ENCODE assay signal across 16 cellular contexts in genomic region chr10:29559996-29560395, GRCh38.
DNase-seq lines count a peak whose midpoint lies in the region; TF ChIP-seq lines count a peak whose summit lies in the region.
"Had no signal": no experiment of that assay in that cellular context is flagged by ENCODE, and none has a peak within 500 bp of the region (broad histone marks: within the 10 kb centered on the region; RNA-seq: fewer than 3 reads in every experiment).

No MANE protein-coding gene starts in this region.

- no peak overlapping the region for H2BK120ac ChIP-seq in H9 (ENCODE audit: low read depth, low read length, poor library complexity, severe bottlenecking)

- H3K36me3 ChIP-seq in ascending aorta (peaks cover 17 to 22% of the 10 kb centered on the region in 2 donors), hepatocyte (replicated peaks; ENCODE audit: insufficient read depth, low read depth) (no peaks in the 10 kb centered on the region), vagina (peaks cover 0 to 10% of the 10 kb centered on the region in 2 donors), ovary (no peaks in the 10 kb centered on the region)
- H3K36me3 ChIP-seq: colonic mucosa had no signal

- no peak overlapping the region for H3K56ac ChIP-seq in H9 (ENCODE audit: insufficient read length, low read depth, low read length)

- DNase-seq in DMS79 (lab: John Stamatoyannopoulos, UW), result peak; percentile 51
- no peak for DNase-seq in ascending aorta (ENCODE audit: low spot score in 2 of 2)
- no peak for DNase-seq in hepatocyte (ENCODE audit: low spot score)
- DNase-seq in retinal pigment epithelial cell (ENCODE audit: low read depth), result peak; percentile 3
- DNase-seq in G401 (ENCODE audit: low spot score), result no peak
- no peak for DNase-seq in vagina (ENCODE audit: extremely low spot score in 2 of 2)
- DNase-seq in ovary, result no peak
- DNase-seq in H9, result no peak
- DNase-seq: activated naive CD4-positive, alpha-beta T cell treated with Interleukin-2 at 50 U/mL for 16 hours; colonic mucosa; islet precursor cell; NCI-H1694; SHP77; stimulated activated naive B cell treated with anti-CD40 and anti-IgM and Interleukin-4, amounts not matched to agents 10 μg/mL and 1 μg/mL and 100 μg/mL, for 72 hours had no signal

- H3K27me3 Mint-ChIP-seq in H9 (ENCODE audit: low read depth), result no peaks in the 10 kb centered on the region; the same call in 1 of the 2 replicates
- H3K27me3 Mint-ChIP-seq: stimulated activated naive B cell treated with anti-CD40 and anti-IgM and Interleukin-4, amounts not matched to agents 10 μg/mL and 1 μg/mL and 100 μg/mL, for 72 hours had no signal

- no peak overlapping the region for H4K8ac ChIP-seq in H9 (replicated peaks; ENCODE audit: insufficient read length, low read depth, low read length)

- TF ChIP-seq EP300 in ovary (IDR thresholded peaks at IDR 0.05), result no peak

- no peaks in the 10 kb centered on the region for H3K9me3 Mint-ChIP-seq in H9

- no peak overlapping the region for H3K9ac ChIP-seq in H9 (ENCODE audit: extremely low read depth, insufficient read length, low read length)
- H3K9ac ChIP-seq: parathyroid adenoma had no signal

- H2BK12ac ChIP-seq in H9 (ENCODE audit: insufficient read length, low read depth, low read length), result no peak overlapping the region

- H4K5ac ChIP-seq in H9 (ENCODE audit: insufficient read length, low read depth, low read length), result no peak overlapping the region

- H3K79me1 ChIP-seq in H9 (ENCODE audit: insufficient read depth, low read depth, low read length, poor library complexity, severe bottlenecking), result no peaks in the 10 kb centered on the region

- H4K91ac ChIP-seq in H9 (ENCODE audit: insufficient read length, low read depth, low read length), result no peak overlapping the region

- no peak overlapping the region for H2BK5ac ChIP-seq in H9 (ENCODE audit: insufficient read length, low read length)

- no peak overlapping the region for H3K23ac ChIP-seq in H9 (ENCODE audit: insufficient read length, low read depth, low read length)

- H2BK20ac ChIP-seq in H9 (ENCODE audit: low read depth, low read length, poor library complexity, severe bottlenecking), result no peak overlapping the region

- H2BK15ac ChIP-seq in H9 (ENCODE audit: low read depth, low read length), result no peak overlapping the region

- peak overlapping the region in 1 of 3 experiments; percentile 50; a peak in 1 of 7 replicates for H3K27ac Mint-ChIP-seq in H9
- H3K27ac Mint-ChIP-seq: stimulated activated naive B cell treated with anti-CD40 and anti-IgM and Interleukin-4, amounts not matched to agents 10 μg/mL and 1 μg/mL and 100 μg/mL, for 72 hours had no signal

- H3K4me3 ChIP-seq in ascending aorta, result no peak overlapping the region
- H3K4me3 ChIP-seq in hepatocyte, result no peak overlapping the region
- H3K4me3 ChIP-seq in retinal pigment epithelial cell (ENCODE audit: low read length), result no peak overlapping the region
- H3K4me3 ChIP-seq in vagina, result no peak overlapping the region
- no peak overlapping the region for H3K4me3 ChIP-seq in ovary
- H3K4me3 ChIP-seq: colonic mucosa, GM12878 had no signal

- H3K18ac ChIP-seq in H9 (ENCODE audit: insufficient read length, low read depth, low read length), result no peak overlapping the region

- H3K4me2 ChIP-seq in hepatocyte, result no peak overlapping the region
- H3K4me2 ChIP-seq in H9 (ENCODE audit: insufficient read depth, insufficient read length, low read length), result no peak overlapping the region

- H3K36me3 Mint-ChIP-seq in H9 (ENCODE audit: insufficient read depth in 1 of 3, low read depth in 3 of 3), result peaks cover 0 to 7% (median 0%) of the 10 kb centered on the region in 3 experiments; a peak in 3 of 7 replicates

- in situ Hi-C loops in G401 (cut with HindIII; ENCODE audit: low sequenced_read_pairs), result no loop called here

- H3K9me2 ChIP-seq in hepatocyte (replicated peaks; ENCODE audit: insufficient read depth), result no peaks in the 10 kb centered on the region

- no peaks in the 10 kb centered on the region for H3K79me2 ChIP-seq in hepatocyte
- no peaks in the 10 kb centered on the region for H3K79me2 ChIP-seq in H9 (ENCODE audit: insufficient read depth, low read length)
- H3K79me2 ChIP-seq: parathyroid adenoma had no signal

- H3K23me2 ChIP-seq in H9 (ENCODE audit: insufficient read length, low read depth, low read length, poor library complexity, severe bottlenecking), result no peaks in the 10 kb centered on the region

- H3K4me3 Mint-ChIP-seq in H9, result no peak overlapping the region
- H3K4me3 Mint-ChIP-seq: stimulated activated naive B cell treated with anti-CD40 and anti-IgM and Interleukin-4, amounts not matched to agents 10 μg/mL and 1 μg/mL and 100 μg/mL, for 72 hours had no signal

- no peak for TF ChIP-seq CTCF in ascending aorta (IDR thresholded peaks at IDR 0.05)
- no peak for TF ChIP-seq CTCF in hepatocyte (IDR thresholded peaks at IDR 0.05; ENCODE audit: poor library complexity)
- TF ChIP-seq CTCF in retinal pigment epithelial cell (conservative IDR thresholded peaks at IDR 0.05; ENCODE audit: low read depth, low read length), result no peak
- TF ChIP-seq CTCF in vagina (IDR thresholded peaks at IDR 0.05), result no peak
- TF ChIP-seq CTCF in ovary (IDR thresholded peaks at IDR 0.05), result no peak
- no peak for TF ChIP-seq CTCF in H9 (conservative IDR thresholded peaks at IDR 0.05)

- H3K4me1 ChIP-seq in ascending aorta (peaks cover 8 to 25% of the 10 kb centered on the region in 2 donors), hepatocyte (ENCODE audit: insufficient read depth) (peaks cover 7% of the 10 kb centered on the region), vagina (peaks cover 27% of the 10 kb centered on the region), ovary (ENCODE audit: insufficient read depth) (peaks cover 4% of the 10 kb centered on the region), H9 (ENCODE audit: insufficient read depth, low read length) (no peaks in the 10 kb centered on the region; the same call in 1 of the 2 replicates)
- H3K4me1 ChIP-seq: colonic mucosa had no signal

- TF ChIP-seq POLR2A in vagina (IDR thresholded peaks at IDR 0.05) (no peak), ovary (IDR thresholded peaks at IDR 0.05) (no peak)

- no peaks in the 10 kb centered on the region for H3K27me3 ChIP-seq in ascending aorta
- H3K27me3 ChIP-seq in hepatocyte, result no peaks in the 10 kb centered on the region
- H3K27me3 ChIP-seq in vagina, result no peaks in the 10 kb centered on the region
- H3K27me3 ChIP-seq in ovary, result no peaks in the 10 kb centered on the region
- H3K27me3 ChIP-seq in H9 (ENCODE audit: insufficient read depth, low read length), result no peaks in the 10 kb centered on the region
- H3K27me3 ChIP-seq: colonic mucosa had no signal

- no peak overlapping the region for H2AK5ac ChIP-seq in H9 (ENCODE audit: insufficient read length, low read length)

- 55% methylated on average over 4 of the region's 4 CpGs for WGBS in hepatocyte (ENCODE audit: low lambda C conversion rate, missing lambda C conversion rate)
- 30 to 44% (median 43%) methylated on average over 4 of the region's 4 CpGs for WGBS in ovary, 3 donors
- WGBS in H9 (ENCODE audit: extremely low coverage, insufficient read length, low lambda C conversion rate), result no CpG with 5 or more reads among the region's 4 CpGs

- H3T11ph ChIP-seq in H9 (ENCODE audit: low read length), result no peak overlapping the region

- no peak overlapping the region for H3K4ac ChIP-seq in H9 (ENCODE audit: low read depth, low read length)

- H3K9me3 ChIP-seq in ascending aorta, result no peaks in the 10 kb centered on the region
- H3K9me3 ChIP-seq in hepatocyte (ENCODE audit: low read depth), result no peaks in the 10 kb centered on the region
- H3K9me3 ChIP-seq in vagina, result no peaks in the 10 kb centered on the region
- no peaks in the 10 kb centered on the region for H3K9me3 ChIP-seq in ovary
- H3K9me3 ChIP-seq in H9 (ENCODE audit: control insufficient read depth, low read depth, low read length), result no peaks in the 10 kb centered on the region
- H3K9me3 ChIP-seq: colonic mucosa had no signal

- H2AFZ ChIP-seq in hepatocyte (no peak overlapping the region), H9 (ENCODE audit: low read length) (no peak overlapping the region)
- H2AFZ ChIP-seq: parathyroid adenoma had no signal

- H4K20me1 ChIP-seq in hepatocyte (ENCODE audit: insufficient read depth, poor library complexity, severe bottlenecking) (no peaks in the 10 kb centered on the region), H9 (ENCODE audit: control insufficient read depth, insufficient read depth, insufficient read length) (no peaks in the 10 kb centered on the region)

- intact Hi-C loops in ascending aorta (cut with DNase I) (no loop called here), vagina (cut with DNase I) (no loop called here), ovary (cut with DNase I) (no loop called here)

- peaks cover 30 to 39% of the 10 kb centered on the region in 2 experiments for H3K4me1 Mint-ChIP-seq in H9

- H3K27ac ChIP-seq in ascending aorta (peak overlapping the region; percentile 50 to 64), hepatocyte (peak overlapping the region; percentile 14), vagina (no peak overlapping the region), ovary (no peak overlapping the region), H9 (ENCODE audit: insufficient read length, low read depth, low read length) (no peak overlapping the region)
- H3K27ac ChIP-seq: colonic mucosa, parathyroid adenoma had no signal

- H3K14ac ChIP-seq in H9 (ENCODE audit: insufficient read depth, low read length), result no peak overlapping the region

Comparison
In these comparisons a context has a peak if more than half of its experiments do, and no peak if none do; other contexts are left out.
1. DNase-seq: peak in DMS79 (single experiment) and retinal pigment epithelial cell (single experiment); none in ascending aorta (0 of 2), hepatocyte (single experiment), G401 (single experiment), vagina (0 of 2), ovary (0 of 5) and H9 (single experiment).
2. H3K27ac ChIP-seq: peak in ascending aorta (2 of 2) and hepatocyte (single experiment); none in vagina (single experiment), ovary (0 of 2) and H9 (single experiment).